Comparison of ENCODE assay signal across 32 cellular contexts in the genomic region with DNA sequence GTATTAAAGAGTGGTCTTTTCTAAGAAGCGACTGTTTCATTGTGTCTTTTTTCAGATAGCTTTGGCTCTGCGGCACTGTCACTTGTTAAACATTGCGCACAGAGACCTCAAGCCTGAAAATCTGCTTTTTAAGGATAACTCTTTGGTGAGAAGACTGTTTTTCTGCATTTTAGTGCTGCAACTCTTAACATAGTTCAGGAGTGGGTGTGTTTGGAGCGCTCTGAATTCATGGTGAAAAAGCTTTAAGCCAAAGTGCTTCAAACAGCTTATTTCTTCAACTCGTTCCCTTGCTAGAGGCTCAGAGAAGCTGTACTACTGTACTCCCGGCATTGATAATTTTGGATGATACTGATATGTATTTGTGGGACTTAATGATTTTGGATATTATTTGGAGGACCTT.
"Had no signal": no experiment of that assay in that cellular context is flagged by ENCODE, and none has a peak within 500 bp of the region (broad histone marks: within the 10 kb centered on the region; RNA-seq: fewer than 3 reads in every experiment).

No MANE protein-coding gene starts in this region.

- H3K79me2 ChIP-seq: parathyroid adenoma had no signal

- H3K4me2 ChIP-seq: hepatocyte, smooth muscle cell had no signal

- H3K4me3 ChIP-seq: breast epithelium, coronary artery, gastrocnemius medialis, hepatocyte, psoas muscle, right atrium auricular region, smooth muscle cell, stomach, suprapubic skin, tibial artery, upper lobe of right lung had no signal

- H3K27me3 ChIP-seq: breast epithelium, dorsolateral prefrontal cortex, gastrocnemius medialis, hepatocyte, right atrium auricular region, stomach, suprapubic skin, tibial artery, upper lobe of right lung had no signal

- H3K4me1 ChIP-seq: breast epithelium, gastrocnemius medialis, parathyroid adenoma, psoas muscle, right atrium auricular region, stomach, suprapubic skin, tibial artery, upper lobe of right lung had no signal

- DNase-seq: activated CD4-positive, alpha-beta T cell treated with anti-CD3 and anti-CD28 coated beads for 48 hours; activated CD4-positive, alpha-beta T cell treated with anti-CD3 and anti-CD28 coated beads, Interleukin-2, amount 50 U/mL, for 48 hours; activated CD8-positive, alpha-beta memory T cell treated with anti-CD3 and anti-CD28 coated beads for 24 hours; activated gamma-delta T cell treated with Interleukin-2 at 50 U/mL for 16 hours; activated naive CD4-positive, alpha-beta T cell treated with anti-CD3 and anti-CD28 coated beads, Interleukin-2, amount 50 U/mL, for 16 hours; amniotic stem cell; dorsolateral prefrontal cortex; effector memory CD4-positive, alpha-beta T cell; erythroblast; gastrocnemius medialis; immature natural killer cell; kidney; left colon; mammary epithelial cell; nephron progenitor cell; psoas muscle; stimulated activated CD4-positive, alpha-beta T cell treated with anti-CD3 and anti-CD28 coated beads, Interleukin-1b, Interleukin-23, amount 100 ng/mL, for 48 hours; stimulated activated CD4-positive, alpha-beta T cell treated with anti-CD3 and anti-CD28 coated beads, Interleukin-4, amount 100 ng/mL, for 4 hours; stimulated activated CD8-positive, alpha-beta memory T cell treated with anti-CD3 and anti-CD28 coated beads, Interleukin-4, amount 100 ng/mL, for 48 hours; stomach; T-helper 1 cell; tibial artery; upper lobe of right lung had no signal

- H3K9ac ChIP-seq: parathyroid adenoma had no signal

- H3K27ac ChIP-seq: breast epithelium, coronary artery, gastrocnemius medialis, hepatocyte, parathyroid adenoma, psoas muscle, right atrium auricular region, stomach, suprapubic skin, tibial artery, upper lobe of right lung had no signal

- H3K4me3 Mint-ChIP-seq: immature natural killer cell; nephron progenitor cell; stimulated activated memory B cell treated with anti-CD40 and anti-IgM and Interleukin-4, amounts not matched to agents 10 μg/mL and 1 μg/mL and 100 μg/mL, for 72 hours; T-helper 2 cell treated with Interferon-gamma antibody and Interleukin-4, amounts not matched to agents 5 μg/mL and 100 μg/mL, for 36 hours had no signal

- H3K27ac Mint-ChIP-seq: nephron progenitor cell; stimulated activated memory B cell treated with anti-CD40 and anti-IgM and Interleukin-4, amounts not matched to agents 10 μg/mL and 1 μg/mL and 100 μg/mL, for 72 hours; T-helper 2 cell treated with Interferon-gamma antibody and Interleukin-4, amounts not matched to agents 5 μg/mL and 100 μg/mL, for 36 hours had no signal

- H3K4me1 Mint-ChIP-seq: nephron progenitor cell; stimulated activated memory B cell treated with anti-CD40 and anti-IgM and Interleukin-4, amounts not matched to agents 10 μg/mL and 1 μg/mL and 100 μg/mL, for 72 hours had no signal

- H2AFZ ChIP-seq: hepatocyte, parathyroid adenoma had no signal

- H3K9me3 ChIP-seq: breast epithelium, gastrocnemius medialis, psoas muscle, right atrium auricular region, stomach, suprapubic skin, tibial artery, upper lobe of right lung had no signal

- H3K27me3 Mint-ChIP-seq: stimulated activated memory B cell treated with anti-CD40 and anti-IgM and Interleukin-4, amounts not matched to agents 10 μg/mL and 1 μg/mL and 100 μg/mL, for 72 hours had no signal

- H3K9me3 Mint-ChIP-seq: immature natural killer cell; stimulated activated memory B cell treated with anti-CD40 and anti-IgM and Interleukin-4, amounts not matched to agents 10 μg/mL and 1 μg/mL and 100 μg/mL, for 72 hours had no signal
